ENCODE assay signal across 26 cellular contexts in the genomic region with DNA sequence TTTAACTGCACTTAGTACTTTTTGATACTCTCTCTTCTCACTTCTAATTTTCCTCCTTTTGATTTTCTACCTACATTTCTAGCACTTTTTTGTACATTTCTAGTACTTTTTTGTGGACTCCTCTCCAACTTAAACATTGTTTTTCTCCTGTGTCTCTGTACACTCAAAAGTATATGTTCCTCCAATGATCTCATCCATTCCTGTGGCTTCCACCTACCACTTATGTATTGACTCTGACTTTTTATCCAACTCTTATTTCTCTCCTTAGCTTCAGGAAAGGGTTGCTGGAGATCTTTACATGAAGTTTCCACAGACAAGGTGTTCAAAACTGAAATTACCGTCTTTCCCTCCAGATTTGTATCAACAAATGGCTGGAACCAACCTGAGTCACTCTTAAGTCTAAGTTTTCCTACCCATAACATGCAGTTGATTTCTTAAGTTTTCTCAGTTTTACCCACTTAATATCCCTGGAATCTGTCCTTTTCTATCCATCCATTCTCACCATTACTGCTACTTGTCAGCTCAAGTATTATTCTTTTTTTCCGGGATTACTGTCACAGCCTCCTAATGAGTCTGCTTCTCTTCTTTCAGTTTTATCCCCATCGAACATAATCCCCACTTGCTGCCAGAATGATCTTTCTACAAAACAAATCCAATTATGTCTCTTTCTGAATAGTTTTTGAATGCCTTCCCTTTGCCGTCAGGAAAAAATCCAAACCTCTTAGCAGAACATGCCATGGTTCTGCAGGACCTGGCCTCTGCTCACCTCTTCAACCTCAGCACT. TPM values are rescaled to one million over a fixed set of nuclear protein-coding genes. Genes with fewer than 3 reads are reported as not detected.
DNase-seq lines count a peak whose midpoint lies in the region; ATAC-seq, FAIRE-seq and TF ChIP-seq lines count a peak whose summit lies in the region.
"Had no signal": no experiment of that assay in that cellular context is flagged by ENCODE, and none has a peak within 500 bp of the region (broad histone marks: within the 10 kb centered on the region; RNA-seq: fewer than 3 reads in every experiment).

No MANE protein-coding gene starts in this region.

- no peak overlapping the region for H2BK5ac ChIP-seq in trophoblast cell (ENCODE audit: low read depth, low read length, poor library complexity)

- no peak overlapping the region for H4K8ac ChIP-seq in trophoblast cell (ENCODE audit: low read depth, low read length)

- peak; percentile 5 for FAIRE-seq in GM12891 (lab: Jason Lieb, UNC)
- FAIRE-seq: endometrium had no signal

- no peaks in the 10 kb centered on the region for H3K27me3 Mint-ChIP-seq in osteocyte (ENCODE audit: unreplicated experiment)
- H3K27me3 Mint-ChIP-seq: activated naive CD4-positive, alpha-beta T cell treated with anti-CD3 and anti-CD28 coated beads, Interleukin-2, amount 10 ng/mL, durations not matched to agents 7 days and 5 days; naive B cell; type B pancreatic cell had no signal

- H3K4me3 Mint-ChIP-seq in osteocyte (ENCODE audit: unreplicated experiment): no peak overlapping the region
- H3K4me3 Mint-ChIP-seq: activated naive CD4-positive, alpha-beta T cell treated with anti-CD3 and anti-CD28 coated beads, Interleukin-2, amount 10 ng/mL, durations not matched to agents 7 days and 5 days; dendritic cell treated with granulocyte-macrophage colony-stimulating factor and Interleukin-4, amounts not matched to agents 40 ng/mL and 50 ng/mL, for 4 days; mesothelial cell of epicardium; naive B cell; type B pancreatic cell had no signal

- H2BK120ac ChIP-seq in trophoblast cell (ENCODE audit: insufficient read depth, low read length, poor library complexity): no peak overlapping the region

- no peaks in the 10 kb centered on the region for H3K36me3 Mint-ChIP-seq in osteocyte (ENCODE audit: unreplicated experiment)
- H3K36me3 Mint-ChIP-seq: activated naive CD4-positive, alpha-beta T cell treated with anti-CD3 and anti-CD28 coated beads, Interleukin-2, amount 10 ng/mL, durations not matched to agents 7 days and 5 days; mesothelial cell of epicardium; naive B cell; type B pancreatic cell had no signal

- H3K27ac ChIP-seq in trophoblast cell (ENCODE audit: low read depth, low read length): no peak overlapping the region
- H3K27ac ChIP-seq: left ventricle myocardium inferior, Peyer's patch, VCaP had no signal

- H2AK5ac ChIP-seq in trophoblast cell (ENCODE audit: low read length): no peak overlapping the region

- H3K4me1 ChIP-seq in trophoblast cell (ENCODE audit: control insufficient read depth in 1 of 2, insufficient read depth in 2 of 2, low read length in 2 of 2): no peaks in the 10 kb centered on the region
- H3K4me1 ChIP-seq: Caco-2, left ventricle myocardium inferior, Peyer's patch had no signal

- peak overlapping the region; percentile 80 for H3K23ac ChIP-seq in trophoblast cell (ENCODE audit: low read length)

- no peak for DNase-seq in GM12891 (ENCODE audit: insufficient read length, low spot score)
- DNase-seq in NCI-H524 (lab: John Stamatoyannopoulos, UW): peak; percentile 30 to 83
- peak; percentile 21 for DNase-seq in cerebellar cortex (ENCODE audit: low spot score)
- DNase-seq in trophoblast cell: no peak
- no peak for DNase-seq in cardiac septum (ENCODE audit: low spot score)
- no peak for DNase-seq in osteocyte (ENCODE audit: extremely low spot score, unreplicated experiment)
- DNase-seq: activated naive CD4-positive, alpha-beta T cell treated with anti-CD3 and anti-CD28 coated beads, Interleukin-2, amount 10 ng/mL, durations not matched to agents 7 days and 5 days; Caco-2; GOT3; hypothalamus; left ventricle myocardium inferior; naive B cell; NCI-H1048; NCI-H1694; NCI-H510A treated with DMSO at 0.1 percent for 48 hours; occipital lobe; Peyer's patch; SIG-M5; SW 1271; T-helper 9 cell had no signal

- H3K36me3 ChIP-seq in trophoblast cell (ENCODE audit: control insufficient read depth in 1 of 2, insufficient read depth in 2 of 2, low read length in 2 of 2): no peaks in the 10 kb centered on the region
- H3K36me3 ChIP-seq: left ventricle myocardium inferior, Peyer's patch had no signal

- WGBS in trophoblast cell (ENCODE audit: extremely low coverage, insufficient coverage, insufficient read length): no CpG with 5 or more reads among the region's 4 CpGs

- peak overlapping the region; percentile 38 for H3K9ac ChIP-seq in trophoblast cell (ENCODE audit: low read length)

- no peak overlapping the region for H3K27ac Mint-ChIP-seq in osteocyte (ENCODE audit: unreplicated experiment)
- H3K27ac Mint-ChIP-seq: activated naive CD4-positive, alpha-beta T cell treated with anti-CD3 and anti-CD28 coated beads, Interleukin-2, amount 10 ng/mL, durations not matched to agents 7 days and 5 days; dendritic cell treated with granulocyte-macrophage colony-stimulating factor and Interleukin-4, amounts not matched to agents 40 ng/mL and 50 ng/mL, for 4 days; mesothelial cell of epicardium; naive B cell; type B pancreatic cell had no signal

- H4K91ac ChIP-seq in trophoblast cell (ENCODE audit: low read depth, low read length): no peak overlapping the region

- no peaks in the 10 kb centered on the region for H3K27me3 ChIP-seq in trophoblast cell (ENCODE audit: insufficient read depth, low read length)
- H3K27me3 ChIP-seq: Peyer's patch had no signal

- H3K79me1 ChIP-seq in trophoblast cell (ENCODE audit: low read length): no peaks in the 10 kb centered on the region

- H3K9me3 Mint-ChIP-seq in osteocyte (ENCODE audit: unreplicated experiment): no peaks in the 10 kb centered on the region
- H3K9me3 Mint-ChIP-seq: activated naive CD4-positive, alpha-beta T cell treated with anti-CD3 and anti-CD28 coated beads, Interleukin-2, amount 10 ng/mL, durations not matched to agents 7 days and 5 days; dendritic cell treated with granulocyte-macrophage colony-stimulating factor and Interleukin-4, amounts not matched to agents 40 ng/mL and 50 ng/mL, for 4 days; mesothelial cell of epicardium; naive B cell had no signal

- no peak overlapping the region for H3K4ac ChIP-seq in trophoblast cell (ENCODE audit: low read depth, low read length)

- H3K18ac ChIP-seq in trophoblast cell (ENCODE audit: low read length): no peak overlapping the region

- no peak overlapping the region for H4K12ac ChIP-seq in trophoblast cell (ENCODE audit: low read depth, low read length)

- H2BK12ac ChIP-seq in trophoblast cell (ENCODE audit: low read length): no peak overlapping the region

- no peaks in the 10 kb centered on the region for H3K9me3 ChIP-seq in trophoblast cell (ENCODE audit: insufficient read depth, low read depth, low read length)
- H3K9me3 ChIP-seq: Caco-2, left ventricle myocardium inferior, Peyer's patch had no signal

- TF ChIP-seq POLR2A in GM12891 (IDR thresholded peaks at IDR 0.05; ENCODE audit: low read depth, low read length): no peak

- no peaks in the 10 kb centered on the region for H3K4me1 Mint-ChIP-seq in osteocyte (ENCODE audit: unreplicated experiment)
- H3K4me1 Mint-ChIP-seq: activated naive CD4-positive, alpha-beta T cell treated with anti-CD3 and anti-CD28 coated beads, Interleukin-2, amount 10 ng/mL, durations not matched to agents 7 days and 5 days had no signal

- no peak overlapping the region for H3K4me3 ChIP-seq in trophoblast cell (ENCODE audit: low read depth, low read length)
- H3K4me3 ChIP-seq: left ventricle myocardium inferior, Peyer's patch had no signal

- H3K4me2 ChIP-seq in trophoblast cell (ENCODE audit: low read length): no peak overlapping the region

- H3K79me2 ChIP-seq in trophoblast cell (ENCODE audit: control insufficient read depth, insufficient read depth, low read length, poor library complexity): no peaks in the 10 kb centered on the region

- no peak for TF ChIP-seq CTCF in osteocyte (IDR thresholded peaks at IDR 0.05)

- H2AFZ ChIP-seq in trophoblast cell (ENCODE audit: insufficient read depth, low read length, poor library complexity): no peak overlapping the region

- no peak overlapping the region for H3K14ac ChIP-seq in trophoblast cell (ENCODE audit: low read length)

- ATAC-seq in HG03521 (IDR thresholded peaks at IDR 0.05; ENCODE audit: unreplicated experiment): no peak

- intact Hi-C loops in cardiac septum (cut with DNase I): no loop called here

TF ChIP-seq in GM12891, 5 proteins besides CTCF, POLR2A, EP300 and RAD21:
- no peak for TF ChIP-seq SPI1 (IDR thresholded peaks at IDR 0.05; ENCODE audit: low read depth, low read length)
- no peak for TF ChIP-seq TAF1 (IDR thresholded peaks at IDR 0.05; ENCODE audit: low read depth, low read length)
- no peak for TF ChIP-seq POU2F2 (IDR thresholded peaks at IDR 0.05; ENCODE audit: low read depth, low read length)
- no peak for TF ChIP-seq POLR2AphosphoS5 (IDR thresholded peaks at IDR 0.05; ENCODE audit: low read depth, low read length)
- TF ChIP-seq PAX5 (IDR thresholded peaks at IDR 0.05; ENCODE audit: insufficient read depth, low read length, severe bottlenecking): no peak

RNA-seq across cellular contexts. Expression of gene PELI1, which starts 22.6 kb away (rescaled TPM):
- 16.7 TPM for polyA plus RNA-seq in GM12891 (2012; ENCODE audit: low read depth, missing spikeins)
- polyA plus RNA-seq in trophoblast cell (2013): 15.2 and 15.3 TPM in 2 replicates
- total RNA-seq in cardiac septum (9.0 TPM), osteocyte (30.2 and 31.5 TPM in 2 replicates)

Comparison
In these comparisons a context has a peak if more than half of its experiments do, and no peak if none do; other contexts are left out.
1. DNase-seq: peak in NCI-H524 (2 of 2) and cerebellar cortex (single experiment); none in GM12891 (single experiment), trophoblast cell (0 of 2), cardiac septum (single experiment) and osteocyte (single experiment).